In the genomic region with DNA sequence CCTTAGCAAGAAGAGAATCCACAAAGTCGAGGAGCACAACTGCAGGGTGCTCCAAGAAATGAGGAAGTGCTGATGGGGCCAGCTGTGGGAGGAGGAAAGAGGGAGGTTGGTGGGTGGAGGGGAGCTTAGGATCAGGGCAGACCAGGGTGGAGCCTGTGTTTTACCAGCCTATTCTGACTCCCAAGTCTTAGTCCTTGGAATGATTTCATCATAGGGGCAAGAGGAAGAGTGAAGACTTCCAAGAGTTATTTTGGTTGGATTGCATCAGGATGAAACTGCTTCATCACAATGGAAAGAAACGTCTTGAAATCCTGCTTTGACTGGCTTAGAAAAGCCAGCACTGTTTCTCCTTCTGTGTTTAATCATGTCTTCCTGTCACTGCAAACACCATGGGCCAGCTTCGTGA, we compare ENCODE assay signal across 1 cellular context.
A peak's percentile ranks its signal among the peaks of the same experiment; 100 is the strongest.
TF ChIP-seq lines count a peak whose summit lies in the region.

No MANE protein-coding gene starts in this region.

TF ChIP-seq in K562, 482 proteins besides CTCF, POLR2A, EP300 and RAD21 (continued from another document):
- no peak for TF ChIP-seq TARDBP (IDR thresholded peaks at IDR 0.05)
- no peak for TF ChIP-seq RNF2 (IDR thresholded peaks at IDR 0.05)
- TF ChIP-seq SAP30 (IDR thresholded peaks at IDR 0.05; ENCODE audit: borderline replicate concordance, insufficient read depth, low read depth, low read length, poor library complexity, severe bottlenecking), result no peak
- TF ChIP-seq MAFG (tag; conservative IDR thresholded peaks at IDR 0.05), result no peak
- TF ChIP-seq NCOR1 (IDR thresholded peaks at IDR 0.05), result no peak
- TF ChIP-seq TAF15 (IDR thresholded peaks at IDR 0.05; ENCODE audit: low read depth, low read length), result no peak
- no peak for TF ChIP-seq NR2C2 (CRISPR knock-in tag; IDR thresholded peaks at IDR 0.05)
- peak; percentile 21; the same call in 1 of the 2 replicates for TF ChIP-seq NR2C2 (tag; IDR thresholded peaks at IDR 0.05)
- no peak for TF ChIP-seq ETV1 (tag; conservative IDR thresholded peaks at IDR 0.05; ENCODE audit: low read depth)
- TF ChIP-seq, protein P1, sequence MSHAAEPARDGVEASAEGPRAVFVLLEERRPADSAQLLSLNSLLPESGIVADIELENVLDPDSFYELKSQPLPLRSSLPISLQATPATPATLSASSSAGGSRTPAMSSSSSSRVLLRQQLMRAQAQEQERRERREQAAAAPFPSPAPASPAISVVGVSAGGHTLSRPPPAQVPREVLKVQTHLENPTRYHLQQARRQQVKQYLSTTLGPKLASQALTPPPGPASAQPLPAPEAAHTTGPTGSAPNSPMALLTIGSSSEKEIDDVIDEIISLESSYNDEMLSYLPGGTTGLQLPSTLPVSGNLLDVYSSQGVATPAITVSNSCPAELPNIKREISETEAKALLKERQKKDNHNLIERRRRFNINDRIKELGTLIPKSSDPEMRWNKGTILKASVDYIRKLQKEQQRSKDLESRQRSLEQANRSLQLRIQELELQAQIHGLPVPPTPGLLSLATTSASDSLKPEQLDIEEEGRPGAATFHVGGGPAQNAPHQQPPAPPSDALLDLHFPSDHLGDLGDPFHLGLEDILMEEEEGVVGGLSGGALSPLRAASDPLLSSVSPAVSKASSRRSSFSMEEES (CRISPR knock-in tag; IDR thresholded peaks at IDR 0.05), result no peak
- TF ChIP-seq ZC3H11A (IDR thresholded peaks at IDR 0.05; ENCODE audit: low read depth, low read length), result no peak
- TF ChIP-seq MEF2A (IDR thresholded peaks at IDR 0.05; ENCODE audit: control insufficient read depth, low read depth, low read length), result no peak
- TF ChIP-seq, protein P2, sequence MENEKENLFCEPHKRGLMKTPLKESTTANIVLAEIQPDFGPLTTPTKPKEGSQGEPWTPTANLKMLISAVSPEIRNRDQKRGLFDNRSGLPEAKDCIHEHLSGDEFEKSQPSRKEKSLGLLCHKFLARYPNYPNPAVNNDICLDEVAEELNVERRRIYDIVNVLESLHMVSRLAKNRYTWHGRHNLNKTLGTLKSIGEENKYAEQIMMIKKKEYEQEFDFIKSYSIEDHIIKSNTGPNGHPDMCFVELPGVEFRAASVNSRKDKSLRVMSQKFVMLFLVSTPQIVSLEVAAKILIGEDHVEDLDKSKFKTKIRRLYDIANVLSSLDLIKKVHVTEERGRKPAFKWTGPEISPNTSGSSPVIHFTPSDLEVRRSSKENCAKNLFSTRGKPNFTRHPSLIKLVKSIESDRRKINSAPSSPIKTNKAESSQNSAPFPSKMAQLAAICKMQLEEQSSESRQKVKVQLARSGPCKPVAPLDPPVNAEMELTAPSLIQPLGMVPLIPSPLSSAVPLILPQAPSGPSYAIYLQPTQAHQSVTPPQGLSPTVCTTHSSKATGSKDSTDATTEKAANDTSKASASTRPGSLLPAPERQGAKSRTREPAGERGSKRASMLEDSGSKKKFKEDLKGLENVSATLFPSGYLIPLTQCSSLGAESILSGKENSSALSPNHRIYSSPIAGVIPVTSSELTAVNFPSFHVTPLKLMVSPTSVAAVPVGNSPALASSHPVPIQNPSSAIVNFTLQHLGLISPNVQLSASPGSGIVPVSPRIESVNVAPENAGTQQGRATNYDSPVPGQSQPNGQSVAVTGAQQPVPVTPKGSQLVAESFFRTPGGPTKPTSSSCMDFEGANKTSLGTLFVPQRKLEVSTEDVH (IDR thresholded peaks at IDR 0.05; ENCODE audit: low read depth, partially characterized antibody), result no peak
- TF ChIP-seq TBP (optimal IDR thresholded peaks at IDR 0.05; ENCODE audit: low read depth, low read length), result no peak
- TF ChIP-seq, protein P3, sequence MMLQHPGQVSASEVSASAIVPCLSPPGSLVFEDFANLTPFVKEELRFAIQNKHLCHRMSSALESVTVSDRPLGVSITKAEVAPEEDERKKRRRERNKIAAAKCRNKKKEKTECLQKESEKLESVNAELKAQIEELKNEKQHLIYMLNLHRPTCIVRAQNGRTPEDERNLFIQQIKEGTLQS (IDR thresholded peaks at IDR 0.05), result peak; percentile 76; the same call in 1 of the 2 replicates
- TF ChIP-seq, protein P3 (CRISPR knock-in tag; conservative IDR thresholded peaks at IDR 0.05), result no peak
- no peak for TF ChIP-seq TSC22D4 (tag; IDR thresholded peaks at IDR 0.05)
- TF ChIP-seq ELF4 (CRISPR knock-in tag; IDR thresholded peaks at IDR 0.05), result no peak
- TF ChIP-seq ZNF696 (CRISPR knock-in tag; conservative IDR thresholded peaks at IDR 0.05), result no peak
- TF ChIP-seq TAF1 (IDR thresholded peaks at IDR 0.05; ENCODE audit: control insufficient read depth, extremely low read depth, insufficient read depth, low read length, severe bottlenecking), result no peak
- TF ChIP-seq SRF (CRISPR knock-in tag; IDR thresholded peaks at IDR 0.05), result peak in 1 of 2 experiments; percentile 66; a peak in 1 of 4 replicates
- no peak for TF ChIP-seq ILF3 (IDR thresholded peaks at IDR 0.05; ENCODE audit: borderline replicate concordance)
- TF ChIP-seq KLF13 (tag; IDR thresholded peaks at IDR 0.05; ENCODE audit: borderline replicate concordance, low read depth), result no peak
- TF ChIP-seq, protein P4, sequence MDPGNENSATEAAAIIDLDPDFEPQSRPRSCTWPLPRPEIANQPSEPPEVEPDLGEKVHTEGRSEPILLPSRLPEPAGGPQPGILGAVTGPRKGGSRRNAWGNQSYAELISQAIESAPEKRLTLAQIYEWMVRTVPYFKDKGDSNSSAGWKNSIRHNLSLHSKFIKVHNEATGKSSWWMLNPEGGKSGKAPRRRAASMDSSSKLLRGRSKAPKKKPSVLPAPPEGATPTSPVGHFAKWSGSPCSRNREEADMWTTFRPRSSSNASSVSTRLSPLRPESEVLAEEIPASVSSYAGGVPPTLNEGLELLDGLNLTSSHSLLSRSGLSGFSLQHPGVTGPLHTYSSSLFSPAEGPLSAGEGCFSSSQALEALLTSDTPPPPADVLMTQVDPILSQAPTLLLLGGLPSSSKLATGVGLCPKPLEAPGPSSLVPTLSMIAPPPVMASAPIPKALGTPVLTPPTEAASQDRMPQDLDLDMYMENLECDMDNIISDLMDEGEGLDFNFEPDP (CRISPR knock-in tag; IDR thresholded peaks at IDR 0.05), result no peak
- no peak for TF ChIP-seq ZNF830 (CRISPR knock-in tag; IDR thresholded peaks at IDR 0.05)
- no peak for TF ChIP-seq CEBPG (CRISPR knock-in tag; IDR thresholded peaks at IDR 0.05)
- TF ChIP-seq CEBPG (tag; conservative IDR thresholded peaks at IDR 0.05 in 1 of 2, IDR thresholded peaks at IDR 0.05 in 1 of 2), result peak; percentile 79 to 96
- TF ChIP-seq, protein P5, sequence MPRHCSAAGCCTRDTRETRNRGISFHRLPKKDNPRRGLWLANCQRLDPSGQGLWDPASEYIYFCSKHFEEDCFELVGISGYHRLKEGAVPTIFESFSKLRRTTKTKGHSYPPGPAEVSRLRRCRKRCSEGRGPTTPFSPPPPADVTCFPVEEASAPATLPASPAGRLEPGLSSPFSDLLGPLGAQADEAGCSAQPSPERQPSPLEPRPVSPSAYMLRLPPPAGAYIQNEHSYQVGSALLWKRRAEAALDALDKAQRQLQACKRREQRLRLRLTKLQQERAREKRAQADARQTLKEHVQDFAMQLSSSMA (CRISPR knock-in tag; IDR thresholded peaks at IDR 0.05), result no peak
- TF ChIP-seq ZNF436 (CRISPR knock-in tag; IDR thresholded peaks at IDR 0.05), result no peak
- no peak for TF ChIP-seq ZNF133 (CRISPR knock-in tag; IDR thresholded peaks at IDR 0.05)
